ENCODE assay signal across 1 cellular context in genomic region chr16:970379-970765, GRCh38.
TF ChIP-seq lines count a peak whose summit lies in the region.

No MANE protein-coding gene starts in this region.

TF ChIP-seq in HepG2, 621 proteins besides CTCF, POLR2A, EP300 and RAD21 (continued from another document and continues in another):
- TF ChIP-seq ZNF280D (CRISPR knock-in tag; IDR thresholded peaks at IDR 0.05) (no peak), LCORL (IDR thresholded peaks at IDR 0.05) (no peak), LCORL (CRISPR knock-in tag; IDR thresholded peaks at IDR 0.05) (no peak), SNRNP70 (IDR thresholded peaks at IDR 0.05; ENCODE audit: low read depth, low read length) (no peak), ZMYM2 (CRISPR knock-in tag; IDR thresholded peaks at IDR 0.05) (no peak), SRY (CRISPR knock-in tag; IDR thresholded peaks at IDR 0.05) (peak; percentile 83), ZNF891 (CRISPR knock-in tag; IDR thresholded peaks at IDR 0.05) (0 out of 2 replicates have a peak, but pooled peaks have one; percentile 3), ZSCAN20 (CRISPR knock-in tag; IDR thresholded peaks at IDR 0.05; ENCODE audit: borderline replicate concordance) (0 out of 2 replicates have a peak, but pooled peaks have one; percentile 11), ZNF766 (CRISPR knock-in tag; IDR thresholded peaks at IDR 0.05; ENCODE audit: borderline replicate concordance) (no peak), PREB (CRISPR knock-in tag; IDR thresholded peaks at IDR 0.05) (no peak), GRHL1 (CRISPR knock-in tag; conservative IDR thresholded peaks at IDR 0.05) (no peak), ZFYVE20 (CRISPR knock-in tag; IDR thresholded peaks at IDR 0.05; ENCODE audit: borderline replicate concordance, low read depth) (no peak), ZNF691 (CRISPR knock-in tag; IDR thresholded peaks at IDR 0.05; ENCODE audit: borderline replicate concordance, low read depth) (no peak), HOXA3 (CRISPR knock-in tag; IDR thresholded peaks at IDR 0.05) (no peak; the same call in 1 of the 2 replicates), ZMYM4 (CRISPR knock-in tag; IDR thresholded peaks at IDR 0.05) (no peak), GABPA (IDR thresholded peaks at IDR 0.05; ENCODE audit: low read depth, low read length) (no peak), GABPA (CRISPR knock-in tag; IDR thresholded peaks at IDR 0.05; ENCODE audit: low read depth) (no peak), ZNF230 (CRISPR knock-in tag; IDR thresholded peaks at IDR 0.05) (no peak), ZNF557 (CRISPR knock-in tag; IDR thresholded peaks at IDR 0.05) (no peak), ZNF547 (CRISPR knock-in tag; IDR thresholded peaks at IDR 0.05) (no peak), ZNF430 (CRISPR knock-in tag; IDR thresholded peaks at IDR 0.05) (peak; percentile 85), SIN3B (IDR thresholded peaks at IDR 0.05; ENCODE audit: low read length) (no peak), ZHX2 (IDR thresholded peaks at IDR 0.05; ENCODE audit: low read depth) (no peak), ZHX2 (CRISPR knock-in tag; IDR thresholded peaks at IDR 0.05; ENCODE audit: borderline replicate concordance) (no peak), ZNF740 (CRISPR knock-in tag; IDR thresholded peaks at IDR 0.05) (no peak), ZNF878 (CRISPR knock-in tag; IDR thresholded peaks at IDR 0.05) (peak; percentile 22; the same call in 1 of the 2 replicates), ZNF639 (CRISPR knock-in tag; conservative IDR thresholded peaks at IDR 0.05) (peak; percentile 15; the same call in 1 of the 2 replicates), SIN3A (IDR thresholded peaks at IDR 0.05; ENCODE audit: borderline replicate concordance, low read depth, low read length) (no peak), ZNF20 (CRISPR knock-in tag; IDR thresholded peaks at IDR 0.05) (no peak), TAF1 (CRISPR knock-in tag; IDR thresholded peaks at IDR 0.05) (no peak), HNRNPH1 (optimal IDR thresholded peaks at IDR 0.05; ENCODE audit: low read depth, low read length) (no peak), ZNF770 (CRISPR knock-in tag; IDR thresholded peaks at IDR 0.05) (0 out of 2 replicates have a peak, but pooled peaks have one; percentile 6), ZNF280B (CRISPR knock-in tag; IDR thresholded peaks at IDR 0.05; ENCODE audit: borderline replicate concordance) (no peak), BORCS8-MEF2B (CRISPR knock-in tag; IDR thresholded peaks at IDR 0.05) (0 out of 2 replicates have a peak, but pooled peaks have one; percentile 20), CREBL2 (CRISPR knock-in tag; IDR thresholded peaks at IDR 0.05; ENCODE audit: borderline replicate concordance) (no peak; the same call in 1 of the 2 replicates), SP2 (CRISPR knock-in tag; IDR thresholded peaks at IDR 0.05) (no peak), ZNF235 (CRISPR knock-in tag; IDR thresholded peaks at IDR 0.05; ENCODE audit: borderline replicate concordance) (0 out of 2 replicates have a peak, but pooled peaks have one; percentile 33), MXD1 (CRISPR knock-in tag; IDR thresholded peaks at IDR 0.05) (0 out of 2 replicates have a peak, but pooled peaks have one; percentile 49), RBAK (CRISPR knock-in tag; IDR thresholded peaks at IDR 0.05) (no peak), MTF1 (CRISPR knock-in tag; IDR thresholded peaks at IDR 0.05) (no peak), TP53 (CRISPR knock-in tag; conservative IDR thresholded peaks at IDR 0.05) (no peak), IRF1 (CRISPR knock-in tag; IDR thresholded peaks at IDR 0.05; ENCODE audit: low read depth) (no peak)
